Comparison of ENCODE assay signal across 30 cellular contexts in the genomic region with DNA sequence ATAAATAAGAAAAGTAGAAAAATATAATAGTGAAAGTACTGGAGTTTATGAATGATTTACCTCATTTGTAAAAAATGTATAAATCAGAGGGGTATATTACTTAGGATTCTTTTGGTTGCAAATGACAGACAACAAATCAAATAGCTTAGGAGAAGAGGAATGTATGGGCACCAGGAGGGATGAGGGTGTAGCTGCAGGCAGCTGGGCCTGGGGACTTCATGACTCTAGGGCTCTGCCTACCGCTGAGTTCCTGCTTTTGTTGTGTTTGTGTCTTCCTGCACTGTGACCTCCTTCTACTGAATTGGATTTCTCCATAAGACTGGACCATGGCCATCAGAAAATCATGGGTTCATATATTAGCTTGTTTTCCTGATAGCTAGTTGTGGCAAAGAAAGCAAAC.
"Had no signal": no experiment of that assay in that cellular context is flagged by ENCODE, and none has a peak within 500 bp of the region (broad histone marks: within the 10 kb centered on the region; RNA-seq: fewer than 3 reads in every experiment).

No MANE protein-coding gene starts in this region.

- H3K27me3 ChIP-seq: esophagus squamous epithelium, heart right ventricle, left lung, neutrophil, ovary, thyroid gland, upper lobe of right lung had no signal

- H3K27ac ChIP-seq: epithelial cell of prostate, esophagus squamous epithelium, heart right ventricle, left lung, lower lobe of right lung, neutrophil, ovary, skin epidermis, thyroid gland, upper lobe of right lung had no signal

- H3K4me3 ChIP-seq: esophagus squamous epithelium, heart right ventricle, left lung, lower lobe of right lung, mucosa of descending colon, ovary, skin epidermis, thyroid gland, upper lobe of right lung had no signal

- H3K9me3 ChIP-seq: esophagus squamous epithelium, heart right ventricle, left lung, lower lobe of right lung, mucosa of descending colon, neutrophil, ovary, thyroid gland, upper lobe of right lung had no signal

- DNase-seq: activated CD4-positive, alpha-beta memory T cell treated with anti-CD3 and anti-CD28 coated beads for 36 hours; activated CD4-positive, alpha-beta T cell treated with anti-CD3 and anti-CD28 coated beads, Interleukin-2, amount 10 ng/mL, durations not matched to agents 24 days and 14 days; activated CD4-positive, CD25-positive, alpha-beta regulatory T cell treated with anti-CD3 and anti-CD28 coated beads, Interleukin-2, amount 50 U/mL, for 72 hours; activated CD8-positive, alpha-beta memory T cell treated with anti-CD3 and anti-CD28 coated beads, Interleukin-2, amount 50 U/mL, for 4 hours; activated T-cell treated with anti-CD3 and anti-CD28 coated beads, Interleukin-2, amount 50 U/mL, for 1 hour; anterior cingulate cortex; effector CD4-positive, alpha-beta T cell; esophagus squamous epithelium; foreskin melanocyte; heart right ventricle; kidney glomerular epithelial cell; left lung; lower lobe of right lung; mesendoderm; mucosa of descending colon; ovary; retina; stimulated activated CD4-positive, alpha-beta T cell treated with anti-CD3 and anti-CD28 coated beads, Interleukin-12 subunit alpha, Interleukin-12 subunit beta, amount 100 ng/mL, for 4 hours; stimulated activated CD4-positive, alpha-beta T cell treated with anti-CD3 and anti-CD28 coated beads, Interleukin-4, amount 100 ng/mL, for 1 hour; stimulated activated naive CD8-positive, alpha-beta T cell treated with anti-CD3 and anti-CD28 coated beads, Interleukin-15, Interleukin-2, amounts not matched to agents 100 U/mL and 50 U/mL, for 24 hours; T-helper 2 cell; thyroid gland; upper lobe of right lung had no signal

- FAIRE-seq: bronchial epithelial cell had no signal

- ATAC-seq: activated naive CD4-positive, alpha-beta T cell treated with anti-CD3 and anti-CD28 coated beads, Interleukin-2, amount 50 U/mL, for 72 hours; heart right ventricle; left lung; lower lobe of right lung; mucosa of descending colon; natural killer cell treated with Interleukin-12 subunit alpha and Interleukin-12 subunit beta and Interleukin-15 and Interleukin-18, amount 100 ng/mL, for 72 hours; sciatic nerve; stimulated activated naive CD8-positive, alpha-beta T cell treated with anti-CD3 and anti-CD28 coated beads, Interleukin-15, Interleukin-2, amounts not matched to agents 100 U/mL and 50 U/mL, for 24 hours; upper lobe of right lung had no signal

- H3K36me3 ChIP-seq: esophagus squamous epithelium, heart right ventricle, left lung, lower lobe of right lung, neutrophil, ovary, thyroid gland, upper lobe of right lung had no signal
